Comparison of ENCODE assay signal across 9 cellular contexts in genomic region chr21:34022557-34023335, GRCh38. TPM values are rescaled to one million over a fixed set of nuclear protein-coding genes. Genes with fewer than 3 reads are reported as not detected.
A peak's percentile ranks its signal among the peaks of the same experiment; 100 is the strongest.
DNase-seq lines count a peak whose midpoint lies in the region; FAIRE-seq and TF ChIP-seq lines count a peak whose summit lies in the region.
"Had no signal": no experiment of that assay in that cellular context is flagged by ENCODE, and none has a peak within 500 bp of the region (broad histone marks: within the 10 kb centered on the region; RNA-seq: fewer than 3 reads in every experiment).

No MANE protein-coding gene starts in this region.

- H3K23me2 ChIP-seq in H9 (ENCODE audit: insufficient read length, low read depth, low read length, poor library complexity, severe bottlenecking): no peaks in the 10 kb centered on the region

- peaks cover 0 to 5% of the 10 kb centered on the region in 2 experiments; a peak in 2 of 5 replicates for H3K9me3 Mint-ChIP-seq in H9
- no peaks in the 10 kb centered on the region for H3K9me3 Mint-ChIP-seq in activated naive CD4-positive, alpha-beta T cell treated with anti-CD3 and anti-CD28 coated beads, Interleukin-2, amount 50 U/mL, for 24 hours

- in situ Hi-C loops in HAP-1 (cut with MboI; ENCODE audit: low sequenced_read_pairs): no loop called here

- peaks cover 4% of the 10 kb centered on the region; the same call in 1 of the 2 replicates for H3K4me1 ChIP-seq in H9 (ENCODE audit: insufficient read depth, low read length)
- peaks cover 59% of the 10 kb centered on the region for H3K4me1 ChIP-seq in OCI-LY1 (ENCODE audit: insufficient read depth, low read length, severe bottlenecking)
- peaks cover 16% of the 10 kb centered on the region for H3K4me1 ChIP-seq in HAP-1

- no peak overlapping the region for H4K8ac ChIP-seq in H9 (replicated peaks; ENCODE audit: insufficient read length, low read depth, low read length)

- H2BK12ac ChIP-seq in H9 (ENCODE audit: insufficient read length, low read depth, low read length): peak overlapping the region; percentile 43

- H3K4me3 ChIP-seq in OCI-LY1 (ENCODE audit: low read depth, low read length, poor library complexity, severe bottlenecking): no peak overlapping the region
- no peak overlapping the region for H3K4me3 ChIP-seq in HAP-1

- H3K18ac ChIP-seq in H9 (ENCODE audit: insufficient read length, low read depth, low read length): no peak overlapping the region

- TF ChIP-seq POLR2A in H54 (IDR thresholded peaks at IDR 0.05; ENCODE audit: low read depth, low read length): no peak

- H4K91ac ChIP-seq in H9 (ENCODE audit: insufficient read length, low read depth, low read length): no peak overlapping the region

- no peak for DNase-seq in H9
- peak; percentile 15 to 35 for DNase-seq in stimulated activated CD4-positive, alpha-beta T cell treated with anti-CD3 and anti-CD28 coated beads, Interleukin-2, amount 100 ng/mL, for 48 hours
- DNase-seq in NCI-H82 (lab: John Stamatoyannopoulos, UW): no peak
- no peak for DNase-seq in DMS114 treated with DMSO at 0.1 percent for 48 hours (lab: John Stamatoyannopoulos, UW; ENCODE audit: unreplicated experiment)
- no peak for DNase-seq in H54 (ENCODE audit: insufficient read length, low spot score)
- no peak for DNase-seq in HAP-1 (ENCODE audit: low spot score in 2 of 2)
- DNase-seq: left cardiac atrium had no signal

- H3T11ph ChIP-seq in H9 (ENCODE audit: low read length): no peak overlapping the region

- H3K4me1 Mint-ChIP-seq in H9: peaks cover 6 to 9% of the 10 kb centered on the region in 2 experiments
- peaks cover 14% of the 10 kb centered on the region for H3K4me1 Mint-ChIP-seq in activated naive CD4-positive, alpha-beta T cell treated with anti-CD3 and anti-CD28 coated beads, Interleukin-2, amount 50 U/mL, for 24 hours

- TF ChIP-seq CTCF in H9 (conservative IDR thresholded peaks at IDR 0.05) (no peak), OCI-LY1 (IDR thresholded peaks at IDR 0.05; ENCODE audit: low read length) (no peak)

- no peak overlapping the region for H3K4ac ChIP-seq in H9 (ENCODE audit: low read depth, low read length)

- no peak overlapping the region for H2BK120ac ChIP-seq in H9 (ENCODE audit: low read depth, low read length, poor library complexity, severe bottlenecking)

- no peaks in the 10 kb centered on the region for H3K9me2 ChIP-seq in OCI-LY1 (ENCODE audit: low read depth, low read length)

- no peaks in the 10 kb centered on the region for H3K79me1 ChIP-seq in H9 (ENCODE audit: insufficient read depth, low read depth, low read length, poor library complexity, severe bottlenecking)

- H3K56ac ChIP-seq in H9 (ENCODE audit: insufficient read length, low read depth, low read length): no peak overlapping the region

- H2AFZ ChIP-seq in H9 (ENCODE audit: low read length): no peak overlapping the region
- H2AFZ ChIP-seq in OCI-LY1 (ENCODE audit: low read length): no peak overlapping the region

- H3K36me3 Mint-ChIP-seq in H9 (ENCODE audit: insufficient read depth in 1 of 3, low read depth in 3 of 3): peaks cover 0 to 3% (median 0%) of the 10 kb centered on the region in 3 experiments; a peak in 1 of 7 replicates
- peaks cover 1% of the 10 kb centered on the region for H3K36me3 Mint-ChIP-seq in activated naive CD4-positive, alpha-beta T cell treated with anti-CD3 and anti-CD28 coated beads, Interleukin-2, amount 50 U/mL, for 24 hours

- no peak overlapping the region for H3K4me2 ChIP-seq in H9 (ENCODE audit: insufficient read depth, insufficient read length, low read length)
- H3K4me2 ChIP-seq in OCI-LY1 (ENCODE audit: low read length): peak overlapping the region; percentile 9; the same call in 1 of the 2 replicates

- no peaks in the 10 kb centered on the region for H3F3A ChIP-seq in OCI-LY1 (ENCODE audit: insufficient read depth, low read length)

- no peak overlapping the region for H2AK5ac ChIP-seq in H9 (ENCODE audit: insufficient read length, low read length)

- WGBS in H9 (ENCODE audit: extremely low coverage, insufficient read length, low lambda C conversion rate): no CpG with 5 or more reads among the region's 3 CpGs

- no peak overlapping the region for H3K14ac ChIP-seq in H9 (ENCODE audit: insufficient read depth, low read length)

- H3K4me3 Mint-ChIP-seq in H9: no peak overlapping the region
- no peak overlapping the region for H3K4me3 Mint-ChIP-seq in activated naive CD4-positive, alpha-beta T cell treated with anti-CD3 and anti-CD28 coated beads, Interleukin-2, amount 50 U/mL, for 24 hours

- FAIRE-seq in H54 (lab: Jason Lieb, UNC): no peak

- no peaks in the 10 kb centered on the region for H3K27me3 ChIP-seq in H9 (ENCODE audit: insufficient read depth, low read length)
- H3K27me3 ChIP-seq in OCI-LY1 (ENCODE audit: insufficient read depth, low read length): no peaks in the 10 kb centered on the region
- no peaks in the 10 kb centered on the region for H3K27me3 ChIP-seq in HAP-1 (ENCODE audit: low read depth)

- no peak overlapping the region for H2BK15ac ChIP-seq in H9 (ENCODE audit: low read depth, low read length)

- H4K5ac ChIP-seq in H9 (ENCODE audit: insufficient read length, low read depth, low read length): no peak overlapping the region

- no peak overlapping the region for H2BK5ac ChIP-seq in H9 (ENCODE audit: insufficient read length, low read length)

- no peak overlapping the region for H3K23ac ChIP-seq in H9 (ENCODE audit: insufficient read length, low read depth, low read length)

- H3K9me3 ChIP-seq in H9 (ENCODE audit: control insufficient read depth, low read depth, low read length) (no peaks in the 10 kb centered on the region), OCI-LY1 (ENCODE audit: low read length) (no peaks in the 10 kb centered on the region), HAP-1 (no peaks in the 10 kb centered on the region)

- 0 out of 2 replicates have a peak, but pooled peaks cover under 1% of the 10 kb centered on the region for H3K27me3 Mint-ChIP-seq in H9 (ENCODE audit: low read depth)
- no peaks in the 10 kb centered on the region for H3K27me3 Mint-ChIP-seq in activated naive CD4-positive, alpha-beta T cell treated with anti-CD3 and anti-CD28 coated beads, Interleukin-2, amount 50 U/mL, for 24 hours

- H4K20me1 ChIP-seq in H9 (ENCODE audit: control insufficient read depth, insufficient read depth, insufficient read length): no peaks in the 10 kb centered on the region
- H4K20me1 ChIP-seq in OCI-LY1 (ENCODE audit: insufficient read depth, low read length): no peaks in the 10 kb centered on the region

- no peak overlapping the region for H2BK20ac ChIP-seq in H9 (ENCODE audit: low read depth, low read length, poor library complexity, severe bottlenecking)

- H3K36me3 ChIP-seq in OCI-LY1 (ENCODE audit: insufficient read depth, low read length) (no peaks in the 10 kb centered on the region), HAP-1 (replicated peaks) (no peaks in the 10 kb centered on the region)

- H3K9ac ChIP-seq in H9 (ENCODE audit: extremely low read depth, insufficient read length, low read length) (no peak overlapping the region), OCI-LY1 (ENCODE audit: low read length) (peak overlapping the region; percentile 13; the same call in 1 of the 2 replicates)

- H3K27ac Mint-ChIP-seq in H9: no peak overlapping the region
- H3K27ac Mint-ChIP-seq in activated naive CD4-positive, alpha-beta T cell treated with anti-CD3 and anti-CD28 coated beads, Interleukin-2, amount 50 U/mL, for 24 hours: peak overlapping the region; percentile 37

- H3K27ac ChIP-seq in H9 (ENCODE audit: insufficient read length, low read depth, low read length): no peak overlapping the region
- H3K27ac ChIP-seq in OCI-LY1 (ENCODE audit: low read depth, low read length, poor library complexity, severe bottlenecking): peak overlapping the region; percentile 61

- H3K79me2 ChIP-seq in H9 (ENCODE audit: insufficient read depth, low read length) (no peaks in the 10 kb centered on the region), OCI-LY1 (ENCODE audit: insufficient read depth, low read length) (no peaks in the 10 kb centered on the region)

RNA-seq across cellular contexts. Expression of gene MRPS6, which starts 50.6 kb away (rescaled TPM):
- total RNA-seq in H9 (2021): 77.5 and 83.2 TPM in 2 replicates

RNA-seq across cellular contexts. Expression of gene SLC5A3, which starts 50.6 kb away (rescaled TPM):
- total RNA-seq in H9 (2021): 11.4 and 12.3 TPM in 2 replicates

Comparison
In these comparisons a context has a peak if more than half of its experiments do, and no peak if none do; other contexts are left out.
1. DNase-seq: peak in stimulated activated CD4-positive, alpha-beta T cell treated with anti-CD3 and anti-CD28 coated beads, Interleukin-2, amount 100 ng/mL, for 48 hours (2 of 2); none in H9 (single experiment), NCI-H82 (single experiment), DMS114 treated with DMSO at 0.1 percent for 48 hours (single experiment), H54 (single experiment) and HAP-1 (0 of 2).